Comparison of ENCODE assay signal across 17 cellular contexts in genomic region chr13:32666990-32667571, GRCh38.
A peak's percentile ranks its signal among the peaks of the same experiment; 100 is the strongest.
DNase-seq lines count a peak whose midpoint lies in the region; ATAC-seq and TF ChIP-seq lines count a peak whose summit lies in the region.
"Had no signal": no experiment of that assay in that cellular context is flagged by ENCODE, and none has a peak within 500 bp of the region (broad histone marks: within the 10 kb centered on the region; RNA-seq: fewer than 3 reads in every experiment).

No MANE protein-coding gene starts in this region.

- no peaks in the 10 kb centered on the region for H3K9me3 ChIP-seq in mucosa of descending colon
- H3K9me3 ChIP-seq: A549, BLaER1 had no signal

- no peaks in the 10 kb centered on the region for H3K36me3 ChIP-seq in mucosa of descending colon (ENCODE audit: low read depth)

- ATAC-seq in stimulated activated naive CD8-positive, alpha-beta T cell treated with anti-CD3 and anti-CD28 coated beads, Interleukin-15, Interleukin-2, amounts not matched to agents 100 U/mL and 50 U/mL, for 24 hours, result no peak
- ATAC-seq in activated T-helper 17 cell treated with anti-CD3 and anti-CD28 coated beads, Interleukin-2, amount 50 U/mL, for 72 hours (replicated peaks), result no peak
- ATAC-seq in mucosa of descending colon (peak; percentile 79), GM19463 (IDR thresholded peaks at IDR 0.05; ENCODE audit: unreplicated experiment) (no peak)
- ATAC-seq: A549, PC-3 had no signal

- no peaks in the 10 kb centered on the region for H3K4me1 Mint-ChIP-seq in stimulated activated naive CD8-positive, alpha-beta T cell treated with anti-CD3 and anti-CD28 coated beads, Interleukin-15, Interleukin-2, amounts not matched to agents 100 ng/mL and 50 ng/mL, for 24 hours (ENCODE audit: low read depth)
- H3K4me1 Mint-ChIP-seq in activated T-helper 17 cell treated with anti-CD3 and anti-CD28 coated beads, Interleukin-2, amount 50 U/mL, for 72 hours, result no peaks in the 10 kb centered on the region
- H3K4me1 Mint-ChIP-seq: H9 had no signal

- no peaks in the 10 kb centered on the region for H3K4me1 ChIP-seq in mucosa of descending colon (ENCODE audit: low read depth)
- H3K4me1 ChIP-seq: A549, BLaER1 had no signal

- H3K4me3 Mint-ChIP-seq in stimulated activated naive CD8-positive, alpha-beta T cell treated with anti-CD3 and anti-CD28 coated beads, Interleukin-15, Interleukin-2, amounts not matched to agents 100 ng/mL and 50 ng/mL, for 24 hours, result no peak overlapping the region
- no peak overlapping the region for H3K4me3 Mint-ChIP-seq in activated T-helper 17 cell treated with anti-CD3 and anti-CD28 coated beads, Interleukin-2, amount 50 U/mL, for 72 hours
- H3K4me3 Mint-ChIP-seq: H9 had no signal

- DNase-seq in stimulated activated naive CD8-positive, alpha-beta T cell treated with anti-CD3 and anti-CD28 coated beads, Interleukin-15, Interleukin-2, amounts not matched to agents 100 U/mL and 50 U/mL, for 24 hours, result no peak
- DNase-seq in mucosa of descending colon, result no peak
- no peak for DNase-seq in amniotic stem cell (lab: John Stamatoyannopoulos, UW)
- no peak for DNase-seq in stimulated activated CD4-positive, alpha-beta T cell treated with anti-CD3 and anti-CD28 coated beads, Interleukin-2, amount 100 ng/mL, for 48 hours
- DNase-seq: DND-41, H9, IMR-90, NCI-H1417 treated with DMSO at 0.1 percent for 48 hours, NCI-H187 treated with DMSO at 0.1 percent for 48 hours, NCI-H526, PC-3, SIG-M5 had no signal

- no peak overlapping the region for H3K4me3 ChIP-seq in mucosa of descending colon
- H3K4me3 ChIP-seq: A549, BLaER1 had no signal

- intact Hi-C loops in mucosa of descending colon (cut with DNase I, micrococcal nuclease), result no loop called here

- no peak for TF ChIP-seq CTCF in mucosa of descending colon (IDR thresholded peaks at IDR 0.05)

- no peaks in the 10 kb centered on the region for H3K9me3 Mint-ChIP-seq in stimulated activated naive CD8-positive, alpha-beta T cell treated with anti-CD3 and anti-CD28 coated beads, Interleukin-15, Interleukin-2, amounts not matched to agents 100 ng/mL and 50 ng/mL, for 24 hours
- no peaks in the 10 kb centered on the region for H3K9me3 Mint-ChIP-seq in activated T-helper 17 cell treated with anti-CD3 and anti-CD28 coated beads, Interleukin-2, amount 50 U/mL, for 72 hours
- H3K9me3 Mint-ChIP-seq: H9 had no signal

- H3K27me3 Mint-ChIP-seq in stimulated activated naive CD8-positive, alpha-beta T cell treated with anti-CD3 and anti-CD28 coated beads, Interleukin-15, Interleukin-2, amounts not matched to agents 100 ng/mL and 50 ng/mL, for 24 hours, result no peaks in the 10 kb centered on the region
- no peaks in the 10 kb centered on the region for H3K27me3 Mint-ChIP-seq in activated T-helper 17 cell treated with anti-CD3 and anti-CD28 coated beads, Interleukin-2, amount 50 U/mL, for 72 hours

- peaks cover 21% of the 10 kb centered on the region for H3K36me3 Mint-ChIP-seq in stimulated activated naive CD8-positive, alpha-beta T cell treated with anti-CD3 and anti-CD28 coated beads, Interleukin-15, Interleukin-2, amounts not matched to agents 100 ng/mL and 50 ng/mL, for 24 hours (ENCODE audit: low read depth)
- peaks cover 49% of the 10 kb centered on the region for H3K36me3 Mint-ChIP-seq in activated T-helper 17 cell treated with anti-CD3 and anti-CD28 coated beads, Interleukin-2, amount 50 U/mL, for 72 hours (ENCODE audit: low read depth)

- H3K27ac Mint-ChIP-seq in stimulated activated naive CD8-positive, alpha-beta T cell treated with anti-CD3 and anti-CD28 coated beads, Interleukin-15, Interleukin-2, amounts not matched to agents 100 ng/mL and 50 ng/mL, for 24 hours, result peak overlapping the region; percentile 2
- peak overlapping the region; percentile 32 for H3K27ac Mint-ChIP-seq in activated T-helper 17 cell treated with anti-CD3 and anti-CD28 coated beads, Interleukin-2, amount 50 U/mL, for 72 hours
